Comparison of ENCODE assay signal across 1 cellular context in the genomic region with DNA sequence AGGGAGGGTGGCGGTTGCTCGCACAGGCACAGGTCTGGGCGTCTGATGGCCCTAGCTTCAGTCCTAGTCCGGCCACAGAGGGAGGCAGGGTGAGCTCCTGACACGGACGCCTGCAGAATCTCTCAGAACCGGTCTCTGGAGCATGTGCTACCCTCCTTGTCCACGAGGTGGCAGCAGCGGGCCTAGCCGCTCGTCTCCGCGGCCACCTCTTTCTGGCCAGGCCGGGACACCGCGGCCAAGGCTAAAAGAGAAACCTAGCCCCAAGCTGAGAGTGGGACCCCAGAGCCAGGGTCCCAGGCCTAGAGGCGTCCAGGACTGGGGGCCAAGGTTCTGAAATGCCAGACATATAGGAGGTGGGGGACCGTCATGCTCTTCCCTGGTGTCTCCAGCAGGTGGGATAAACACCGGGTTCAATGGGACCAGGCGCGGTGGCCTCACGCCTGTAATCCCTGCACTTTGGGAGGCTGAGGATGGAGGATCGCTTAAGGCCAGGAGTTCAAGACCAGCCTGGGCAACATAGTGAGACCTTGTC.
A peak's percentile ranks its signal among the peaks of the same experiment; 100 is the strongest.
TF ChIP-seq lines count a peak whose summit lies in the region.

No MANE protein-coding gene starts in this region.

TF ChIP-seq in K562, 482 proteins besides CTCF, POLR2A, EP300 and RAD21 (continued from another document and continues in another):
- TF ChIP-seq, protein P1, sequence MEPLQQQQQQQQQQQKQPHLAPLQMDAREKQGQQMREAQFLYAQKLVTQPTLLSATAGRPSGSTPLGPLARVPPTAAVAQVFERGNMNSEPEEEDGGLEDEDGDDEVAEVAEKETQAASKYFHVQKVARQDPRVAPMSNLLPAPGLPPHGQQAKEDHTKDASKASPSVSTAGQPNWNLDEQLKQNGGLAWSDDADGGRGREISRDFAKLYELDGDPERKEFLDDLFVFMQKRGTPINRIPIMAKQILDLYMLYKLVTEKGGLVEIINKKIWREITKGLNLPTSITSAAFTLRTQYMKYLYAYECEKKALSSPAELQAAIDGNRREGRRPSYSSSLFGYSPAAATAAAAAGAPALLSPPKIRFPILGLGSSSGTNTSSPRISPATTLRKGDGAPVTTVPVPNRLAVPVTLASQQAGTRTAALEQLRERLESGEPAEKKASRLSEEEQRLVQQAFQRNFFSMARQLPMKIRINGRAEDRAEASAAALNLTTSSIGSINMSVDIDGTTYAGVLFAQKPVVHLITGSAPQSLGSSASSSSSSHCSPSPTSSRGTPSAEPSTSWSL (CRISPR knock-in tag; IDR thresholded peaks at IDR 0.05; ENCODE audit: borderline replicate concordance), result no peak
- TF ChIP-seq, protein P2, sequence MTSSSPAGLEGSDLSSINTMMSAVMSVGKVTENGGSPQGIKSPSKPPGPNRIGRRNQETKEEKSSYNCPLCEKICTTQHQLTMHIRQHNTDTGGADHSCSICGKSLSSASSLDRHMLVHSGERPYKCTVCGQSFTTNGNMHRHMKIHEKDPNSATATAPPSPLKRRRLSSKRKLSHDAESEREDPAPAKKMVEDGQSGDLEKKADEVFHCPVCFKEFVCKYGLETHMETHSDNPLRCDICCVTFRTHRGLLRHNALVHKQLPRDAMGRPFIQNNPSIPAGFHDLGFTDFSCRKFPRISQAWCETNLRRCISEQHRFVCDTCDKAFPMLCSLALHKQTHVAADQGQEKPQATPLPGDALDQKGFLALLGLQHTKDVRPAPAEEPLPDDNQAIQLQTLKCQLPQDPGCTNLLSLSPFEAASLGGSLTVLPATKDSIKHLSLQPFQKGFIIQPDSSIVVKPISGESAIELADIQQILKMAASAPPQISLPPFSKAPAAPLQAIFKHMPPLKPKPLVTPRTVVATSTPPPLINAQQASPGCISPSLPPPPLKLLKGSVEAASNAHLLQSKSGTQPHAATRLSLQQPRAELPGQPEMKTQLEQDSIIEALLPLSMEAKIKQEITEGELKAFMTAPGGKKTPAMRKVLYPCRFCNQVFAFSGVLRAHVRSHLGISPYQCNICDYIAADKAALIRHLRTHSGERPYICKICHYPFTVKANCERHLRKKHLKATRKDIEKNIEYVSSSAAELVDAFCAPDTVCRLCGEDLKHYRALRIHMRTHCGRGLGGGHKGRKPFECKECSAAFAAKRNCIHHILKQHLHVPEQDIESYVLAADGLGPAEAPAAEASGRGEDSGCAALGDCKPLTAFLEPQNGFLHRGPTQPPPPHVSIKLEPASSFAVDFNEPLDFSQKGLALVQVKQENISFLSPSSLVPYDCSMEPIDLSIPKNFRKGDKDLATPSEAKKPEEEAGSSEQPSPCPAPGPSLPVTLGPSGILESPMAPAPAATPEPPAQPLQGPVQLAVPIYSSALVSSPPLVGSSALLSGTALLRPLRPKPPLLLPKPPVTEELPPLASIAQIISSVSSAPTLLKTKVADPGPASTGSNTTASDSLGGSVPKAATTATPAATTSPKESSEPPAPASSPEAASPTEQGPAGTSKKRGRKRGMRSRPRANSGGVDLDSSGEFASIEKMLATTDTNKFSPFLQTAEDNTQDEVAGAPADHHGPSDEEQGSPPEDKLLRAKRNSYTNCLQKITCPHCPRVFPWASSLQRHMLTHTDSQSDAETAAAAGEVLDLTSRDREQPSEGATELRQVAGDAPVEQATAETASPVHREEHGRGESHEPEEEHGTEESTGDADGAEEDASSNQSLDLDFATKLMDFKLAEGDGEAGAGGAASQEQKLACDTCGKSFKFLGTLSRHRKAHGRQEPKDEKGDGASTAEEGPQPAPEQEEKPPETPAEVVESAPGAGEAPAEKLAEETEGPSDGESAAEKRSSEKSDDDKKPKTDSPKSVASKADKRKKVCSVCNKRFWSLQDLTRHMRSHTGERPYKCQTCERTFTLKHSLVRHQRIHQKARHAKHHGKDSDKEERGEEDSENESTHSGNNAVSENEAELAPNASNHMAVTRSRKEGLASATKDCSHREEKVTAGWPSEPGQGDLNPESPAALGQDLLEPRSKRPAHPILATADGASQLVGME (CRISPR knock-in tag; IDR thresholded peaks at IDR 0.05), result no peak
- no peak for TF ChIP-seq PHB2 (IDR thresholded peaks at IDR 0.05; ENCODE audit: low read depth)
- no peak for TF ChIP-seq ZBTB8A (IDR thresholded peaks at IDR 0.05; ENCODE audit: partially characterized antibody)
- TF ChIP-seq, protein P3, sequence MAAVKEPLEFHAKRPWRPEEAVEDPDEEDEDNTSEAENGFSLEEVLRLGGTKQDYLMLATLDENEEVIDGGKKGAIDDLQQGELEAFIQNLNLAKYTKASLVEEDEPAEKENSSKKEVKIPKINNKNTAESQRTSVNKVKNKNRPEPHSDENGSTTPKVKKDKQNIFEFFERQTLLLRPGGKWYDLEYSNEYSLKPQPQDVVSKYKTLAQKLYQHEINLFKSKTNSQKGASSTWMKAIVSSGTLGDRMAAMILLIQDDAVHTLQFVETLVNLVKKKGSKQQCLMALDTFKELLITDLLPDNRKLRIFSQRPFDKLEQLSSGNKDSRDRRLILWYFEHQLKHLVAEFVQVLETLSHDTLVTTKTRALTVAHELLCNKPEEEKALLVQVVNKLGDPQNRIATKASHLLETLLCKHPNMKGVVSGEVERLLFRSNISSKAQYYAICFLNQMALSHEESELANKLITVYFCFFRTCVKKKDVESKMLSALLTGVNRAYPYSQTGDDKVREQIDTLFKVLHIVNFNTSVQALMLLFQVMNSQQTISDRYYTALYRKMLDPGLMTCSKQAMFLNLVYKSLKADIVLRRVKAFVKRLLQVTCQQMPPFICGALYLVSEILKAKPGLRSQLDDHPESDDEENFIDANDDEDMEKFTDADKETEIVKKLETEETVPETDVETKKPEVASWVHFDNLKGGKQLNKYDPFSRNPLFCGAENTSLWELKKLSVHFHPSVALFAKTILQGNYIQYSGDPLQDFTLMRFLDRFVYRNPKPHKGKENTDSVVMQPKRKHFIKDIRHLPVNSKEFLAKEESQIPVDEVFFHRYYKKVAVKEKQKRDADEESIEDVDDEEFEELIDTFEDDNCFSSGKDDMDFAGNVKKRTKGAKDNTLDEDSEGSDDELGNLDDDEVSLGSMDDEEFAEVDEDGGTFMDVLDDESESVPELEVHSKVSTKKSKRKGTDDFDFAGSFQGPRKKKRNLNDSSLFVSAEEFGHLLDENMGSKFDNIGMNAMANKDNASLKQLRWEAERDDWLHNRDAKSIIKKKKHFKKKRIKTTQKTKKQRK (IDR thresholded peaks at IDR 0.05; ENCODE audit: borderline replicate concordance, low read depth, low read length), result no peak
- no peak for TF ChIP-seq ZNF311 (CRISPR knock-in tag; IDR thresholded peaks at IDR 0.05)
- no peak for TF ChIP-seq NCOA4 (IDR thresholded peaks at IDR 0.05; ENCODE audit: partially characterized antibody)
- TF ChIP-seq RBM15 (IDR thresholded peaks at IDR 0.05; ENCODE audit: insufficient read depth, low read length), result no peak
- TF ChIP-seq KDM5B (IDR thresholded peaks at IDR 0.05; ENCODE audit: insufficient replicate concordance, low read depth, low read length), result no peak
- no peak for TF ChIP-seq RBM17 (IDR thresholded peaks at IDR 0.05; ENCODE audit: borderline replicate concordance, low read depth, low read length)
- TF ChIP-seq FOS (IDR thresholded peaks at IDR 0.05; ENCODE audit: extremely low read depth, insufficient read length), result no peak
- TF ChIP-seq FOXP1 (CRISPR knock-in tag; IDR thresholded peaks at IDR 0.05), result no peak
- TF ChIP-seq, protein P4, sequence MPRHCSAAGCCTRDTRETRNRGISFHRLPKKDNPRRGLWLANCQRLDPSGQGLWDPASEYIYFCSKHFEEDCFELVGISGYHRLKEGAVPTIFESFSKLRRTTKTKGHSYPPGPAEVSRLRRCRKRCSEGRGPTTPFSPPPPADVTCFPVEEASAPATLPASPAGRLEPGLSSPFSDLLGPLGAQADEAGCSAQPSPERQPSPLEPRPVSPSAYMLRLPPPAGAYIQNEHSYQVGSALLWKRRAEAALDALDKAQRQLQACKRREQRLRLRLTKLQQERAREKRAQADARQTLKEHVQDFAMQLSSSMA (CRISPR knock-in tag; IDR thresholded peaks at IDR 0.05), result no peak
- TF ChIP-seq BDP1 (IDR thresholded peaks at IDR 0.05; ENCODE audit: insufficient read depth, insufficient read length), result no peak
- TF ChIP-seq, protein P5, sequence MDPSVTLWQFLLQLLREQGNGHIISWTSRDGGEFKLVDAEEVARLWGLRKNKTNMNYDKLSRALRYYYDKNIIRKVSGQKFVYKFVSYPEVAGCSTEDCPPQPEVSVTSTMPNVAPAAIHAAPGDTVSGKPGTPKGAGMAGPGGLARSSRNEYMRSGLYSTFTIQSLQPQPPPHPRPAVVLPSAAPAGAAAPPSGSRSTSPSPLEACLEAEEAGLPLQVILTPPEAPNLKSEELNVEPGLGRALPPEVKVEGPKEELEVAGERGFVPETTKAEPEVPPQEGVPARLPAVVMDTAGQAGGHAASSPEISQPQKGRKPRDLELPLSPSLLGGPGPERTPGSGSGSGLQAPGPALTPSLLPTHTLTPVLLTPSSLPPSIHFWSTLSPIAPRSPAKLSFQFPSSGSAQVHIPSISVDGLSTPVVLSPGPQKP (CRISPR knock-in tag; IDR thresholded peaks at IDR 0.05), result no peak
- TF ChIP-seq EP400 (IDR thresholded peaks at IDR 0.05), result no peak
- TF ChIP-seq E2F3 (CRISPR knock-in tag; IDR thresholded peaks at IDR 0.05), result no peak
- no peak for TF ChIP-seq ZNF282 (CRISPR knock-in tag; IDR thresholded peaks at IDR 0.05)
- no peak for TF ChIP-seq ZNF253 (CRISPR knock-in tag; conservative IDR thresholded peaks at IDR 0.05)
- TF ChIP-seq PTTG1 (tag; IDR thresholded peaks at IDR 0.05; ENCODE audit: low read depth), result no peak
- no peak for TF ChIP-seq ETV6 (IDR thresholded peaks at IDR 0.05; ENCODE audit: borderline replicate concordance in 1 of 2, low read depth in 2 of 2, low read length in 1 of 2)
- no peak for TF ChIP-seq ETV6 (CRISPR knock-in tag; IDR thresholded peaks at IDR 0.05; ENCODE audit: borderline replicate concordance)
- no peak for TF ChIP-seq MAFK (IDR thresholded peaks at IDR 0.05; ENCODE audit: low read length)
- peak; percentile 88 for TF ChIP-seq ADNP (tag; IDR thresholded peaks at IDR 0.05)
- TF ChIP-seq, protein P6, sequence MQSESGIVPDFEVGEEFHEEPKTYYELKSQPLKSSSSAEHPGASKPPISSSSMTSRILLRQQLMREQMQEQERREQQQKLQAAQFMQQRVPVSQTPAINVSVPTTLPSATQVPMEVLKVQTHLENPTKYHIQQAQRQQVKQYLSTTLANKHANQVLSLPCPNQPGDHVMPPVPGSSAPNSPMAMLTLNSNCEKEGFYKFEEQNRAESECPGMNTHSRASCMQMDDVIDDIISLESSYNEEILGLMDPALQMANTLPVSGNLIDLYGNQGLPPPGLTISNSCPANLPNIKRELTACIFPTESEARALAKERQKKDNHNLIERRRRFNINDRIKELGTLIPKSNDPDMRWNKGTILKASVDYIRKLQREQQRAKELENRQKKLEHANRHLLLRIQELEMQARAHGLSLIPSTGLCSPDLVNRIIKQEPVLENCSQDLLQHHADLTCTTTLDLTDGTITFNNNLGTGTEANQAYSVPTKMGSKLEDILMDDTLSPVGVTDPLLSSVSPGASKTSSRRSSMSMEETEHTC (IDR thresholded peaks at IDR 0.05), result no peak
- no peak for TF ChIP-seq U2AF2 (optimal IDR thresholded peaks at IDR 0.05; ENCODE audit: low read depth, low read length)
- TF ChIP-seq POLR2AphosphoS5 (IDR thresholded peaks at IDR 0.05; ENCODE audit: control insufficient read depth, insufficient read depth, low read depth, low read length), result no peak
- no peak for TF ChIP-seq HMG20B (CRISPR knock-in tag; IDR thresholded peaks at IDR 0.05)
- TF ChIP-seq ZNF217 (CRISPR knock-in tag; IDR thresholded peaks at IDR 0.05), result no peak
- TF ChIP-seq, protein P7, sequence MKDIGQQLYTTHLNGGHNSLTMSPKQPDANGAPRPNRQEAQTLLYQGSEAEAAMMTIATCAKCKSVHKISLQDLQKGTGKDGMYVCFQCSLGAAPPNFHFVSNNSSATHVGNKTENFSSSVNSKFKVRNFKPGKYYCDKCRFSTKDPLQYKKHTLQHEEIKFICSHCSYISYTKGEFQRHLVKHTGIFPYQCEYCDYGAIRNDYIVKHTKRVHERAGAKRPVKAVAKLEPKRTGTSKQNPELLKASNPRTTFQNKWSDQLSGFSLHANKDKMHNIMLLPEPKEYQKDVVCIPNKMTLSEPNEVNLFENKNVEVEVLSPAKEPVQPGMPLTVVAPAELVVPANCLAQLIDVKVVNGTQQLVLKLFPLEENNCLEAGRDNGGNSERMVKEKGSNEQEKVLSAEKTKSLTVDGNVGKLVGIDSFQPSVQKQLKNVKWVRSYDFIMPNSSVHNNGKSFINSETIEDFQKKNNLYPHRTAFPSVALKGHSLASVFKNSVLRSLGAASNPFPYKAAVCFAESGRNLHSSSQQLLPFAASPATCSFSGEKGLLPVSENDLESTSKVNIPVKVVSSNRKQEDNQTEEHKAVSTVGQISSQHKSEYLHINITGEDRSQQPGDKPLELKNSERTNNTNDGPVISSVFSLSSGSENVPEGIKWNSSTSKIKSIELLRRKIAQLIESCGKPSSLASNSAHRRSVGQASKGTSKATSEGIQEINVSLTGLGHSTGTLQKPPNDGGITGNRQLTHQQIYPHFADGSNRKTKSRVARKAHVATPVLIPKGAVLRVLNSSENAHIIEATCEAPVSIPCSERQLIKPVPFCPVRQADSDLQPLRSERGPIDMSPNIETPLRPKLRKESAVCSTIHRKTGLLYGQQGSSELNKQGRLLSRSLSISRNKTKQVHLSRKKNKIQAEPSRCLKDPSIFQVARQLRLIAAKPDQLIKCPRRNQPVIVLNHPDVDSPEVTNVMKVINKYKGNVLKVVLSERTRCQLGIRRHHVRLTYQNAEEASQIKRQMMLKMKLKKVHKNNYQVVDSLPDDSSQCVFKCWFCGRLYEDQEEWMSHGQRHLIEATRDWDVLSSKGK (CRISPR knock-in tag; IDR thresholded peaks at IDR 0.05), result no peak
- peak; percentile 58; the same call in 1 of the 2 replicates for TF ChIP-seq MYC (IDR thresholded peaks at IDR 0.05; ENCODE audit: low read depth, low read length)
- no peak for TF ChIP-seq MYC (CRISPR knock-in tag; IDR thresholded peaks at IDR 0.05; ENCODE audit: borderline replicate concordance, low read depth)
- TF ChIP-seq, protein P8, sequence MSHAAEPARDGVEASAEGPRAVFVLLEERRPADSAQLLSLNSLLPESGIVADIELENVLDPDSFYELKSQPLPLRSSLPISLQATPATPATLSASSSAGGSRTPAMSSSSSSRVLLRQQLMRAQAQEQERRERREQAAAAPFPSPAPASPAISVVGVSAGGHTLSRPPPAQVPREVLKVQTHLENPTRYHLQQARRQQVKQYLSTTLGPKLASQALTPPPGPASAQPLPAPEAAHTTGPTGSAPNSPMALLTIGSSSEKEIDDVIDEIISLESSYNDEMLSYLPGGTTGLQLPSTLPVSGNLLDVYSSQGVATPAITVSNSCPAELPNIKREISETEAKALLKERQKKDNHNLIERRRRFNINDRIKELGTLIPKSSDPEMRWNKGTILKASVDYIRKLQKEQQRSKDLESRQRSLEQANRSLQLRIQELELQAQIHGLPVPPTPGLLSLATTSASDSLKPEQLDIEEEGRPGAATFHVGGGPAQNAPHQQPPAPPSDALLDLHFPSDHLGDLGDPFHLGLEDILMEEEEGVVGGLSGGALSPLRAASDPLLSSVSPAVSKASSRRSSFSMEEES (CRISPR knock-in tag; IDR thresholded peaks at IDR 0.05), result no peak
- no peak for TF ChIP-seq PHTF2 (CRISPR knock-in tag; IDR thresholded peaks at IDR 0.05)
- no peak for TF ChIP-seq CBX5 (IDR thresholded peaks at IDR 0.05; ENCODE audit: borderline replicate concordance, low read depth)
- no peak for TF ChIP-seq BCL6 (CRISPR knock-in tag; IDR thresholded peaks at IDR 0.05)
- no peak for TF ChIP-seq STAT5A (IDR thresholded peaks at IDR 0.05; ENCODE audit: borderline replicate concordance, low read length)
- no peak for TF ChIP-seq GTF2E2 (tag; IDR thresholded peaks at IDR 0.05)
